ENCODE assay signal across 8 cellular contexts in the genomic region with DNA sequence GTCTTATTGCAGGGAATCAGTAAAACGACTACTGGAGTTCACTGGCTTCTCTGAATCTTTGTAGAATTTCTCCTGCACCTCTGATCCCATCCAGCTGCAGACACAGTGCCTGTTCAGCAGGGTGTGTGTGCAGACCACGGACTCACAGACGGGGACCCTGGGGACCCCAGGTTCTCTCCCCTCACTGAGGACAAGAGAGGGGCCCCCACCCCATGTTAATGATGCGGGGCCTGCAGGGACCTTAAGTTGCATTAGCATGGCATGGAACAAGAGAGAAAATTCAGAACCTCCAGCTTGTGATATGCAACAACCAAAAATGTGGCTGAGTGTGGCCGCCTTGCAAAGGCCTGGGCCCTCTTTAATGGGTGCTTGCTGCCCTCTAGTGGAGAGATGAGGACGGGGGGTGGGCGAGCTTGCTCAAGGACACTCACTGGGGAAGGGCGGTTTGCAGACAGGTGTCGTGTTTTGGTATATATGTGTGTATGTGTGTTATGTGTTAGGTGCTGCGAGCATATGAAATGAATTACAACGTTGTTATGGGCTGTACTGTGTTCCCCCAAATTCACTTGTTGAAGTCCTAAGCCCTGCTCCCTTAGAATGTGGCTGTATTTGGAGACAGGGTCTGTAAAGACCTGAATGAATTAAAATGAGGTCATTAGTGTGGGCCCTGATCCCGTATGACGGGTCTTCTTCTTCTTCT.
DNase-seq lines count a peak whose midpoint lies in the region; ATAC-seq and TF ChIP-seq lines count a peak whose summit lies in the region.

No MANE protein-coding gene starts in this region.

- H3K27ac ChIP-seq in KMS-11 (no peak overlapping the region), foreskin keratinocyte (no peak overlapping the region), testis (no peak overlapping the region)

- H2AFZ ChIP-seq in KMS-11 (ENCODE audit: low read depth), result no peak overlapping the region

- TF ChIP-seq CTCF in KMS-11 (conservative IDR thresholded peaks at IDR 0.05; ENCODE audit: low read depth, low read length), result peak; percentile 89
- TF ChIP-seq CTCF in foreskin keratinocyte (conservative IDR thresholded peaks at IDR 0.05), result peak; percentile 94
- TF ChIP-seq CTCF in omental fat pad (IDR thresholded peaks at IDR 0.05), result peak in 1 of 3 donors; percentile 44
- peak; percentile 63 to 81 (median 64) for TF ChIP-seq CTCF in testis (IDR thresholded peaks at IDR 0.05)

- WGBS in testis, 2 donors, result 23 to 34% methylated on average over 11 to 13 of the region's 13 CpGs

- no peaks in the 10 kb centered on the region for H3K79me2 ChIP-seq in KMS-11 (ENCODE audit: insufficient read depth, low read depth)

- H3K36me3 ChIP-seq in KMS-11 (ENCODE audit: insufficient read depth), result no peaks in the 10 kb centered on the region
- no peaks in the 10 kb centered on the region for H3K36me3 ChIP-seq in testis (ENCODE audit: low read depth, missing control alignments)

- no peak for TF ChIP-seq POLR2A in testis (IDR thresholded peaks at IDR 0.05)

- peak; percentile 6 for DNase-seq in DMS53 treated with DMSO at 0.1 percent for 48 hours (lab: John Stamatoyannopoulos, UW; ENCODE audit: unreplicated experiment)
- DNase-seq in RPMI8226, result peak; percentile 61
- peak; percentile 70 for DNase-seq in activated T-helper 2 cell treated with anti-CD3 and anti-CD28 coated beads, Interferon-gamma antibody, Interleukin-2, Interleukin-4, amounts not matched to agents 10 μg/mL and 5 μg/mL and 100 μg/mL, durations not matched to agents 14 hours and 24 hours and 36 hours (ENCODE audit: low spot score)
- DNase-seq in foreskin keratinocyte, result peak in 1 of 2 donors; percentile 33
- peak; percentile 60 for DNase-seq in omental fat pad (ENCODE audit: low spot score)
- peak; percentile 87 for DNase-seq in testis

- no peaks in the 10 kb centered on the region for H3K27me3 ChIP-seq in KMS-11 (ENCODE audit: insufficient read depth, low read depth)
- H3K27me3 ChIP-seq in foreskin keratinocyte, result no peaks in the 10 kb centered on the region
- H3K27me3 ChIP-seq in testis, result no peaks in the 10 kb centered on the region

- no peaks in the 10 kb centered on the region for H3K9me3 ChIP-seq in testis

- H4K20me1 ChIP-seq in KMS-11 (ENCODE audit: insufficient read depth), result no peaks in the 10 kb centered on the region

- ATAC-seq in foreskin keratinocyte (peak; percentile 55), omental fat pad (ENCODE audit: low FRiP score) (no peak), HG03457 (IDR thresholded peaks at IDR 0.05; ENCODE audit: unreplicated experiment) (no peak)

- peaks cover 2% of the 10 kb centered on the region for H3K4me1 Mint-ChIP-seq in activated T-helper 2 cell treated with anti-CD3 and anti-CD28 coated beads, Interferon-gamma antibody, Interleukin-2, Interleukin-4, amounts not matched to agents 10 μg/mL and 5 μg/mL and 100 μg/mL, durations not matched to agents 14 hours and 24 hours and 36 hours (ENCODE audit: low read depth)

- H3K9me3 Mint-ChIP-seq in activated T-helper 2 cell treated with anti-CD3 and anti-CD28 coated beads, Interferon-gamma antibody, Interleukin-2, Interleukin-4, amounts not matched to agents 10 μg/mL and 5 μg/mL and 100 μg/mL, durations not matched to agents 14 hours and 24 hours and 36 hours, result no peaks in the 10 kb centered on the region

- H3K36me3 Mint-ChIP-seq in activated T-helper 2 cell treated with anti-CD3 and anti-CD28 coated beads, Interferon-gamma antibody, Interleukin-2, Interleukin-4, amounts not matched to agents 10 μg/mL and 5 μg/mL and 100 μg/mL, durations not matched to agents 14 hours and 24 hours and 36 hours (ENCODE audit: low read depth), result no peaks in the 10 kb centered on the region

- intact Hi-C loops in activated T-helper 2 cell treated with anti-CD3 and anti-CD28 coated beads, Interferon-gamma antibody, Interleukin-2, Interleukin-4, amounts not matched to agents 10 μg/mL and 5 μg/mL and 100 μg/mL, durations not matched to agents 14 hours and 24 hours and 36 hours (cut with micrococcal nuclease), result loop anchor here (1.0 to 10.0 kb wide), 4 partner anchors 105 to 486 kb away; a partner anchor contains a TSS
- intact Hi-C loops in testis (cut with DNase I; ENCODE audit: low total_unique reads), result loop anchor here (10.0 kb wide), 1 partner anchor 495 kb away; a partner anchor contains a TSS

- no peak overlapping the region for H3K4me3 ChIP-seq in KMS-11 (IDR thresholded peaks at IDR 0.05; ENCODE audit: insufficient read depth, low read depth, low read length)
- no peak overlapping the region for H3K4me3 ChIP-seq in testis

- H3K4me3 Mint-ChIP-seq in activated T-helper 2 cell treated with anti-CD3 and anti-CD28 coated beads, Interferon-gamma antibody, Interleukin-2, Interleukin-4, amounts not matched to agents 10 μg/mL and 5 μg/mL and 100 μg/mL, durations not matched to agents 14 hours and 24 hours and 36 hours (ENCODE audit: low read depth), result no peak overlapping the region

- H3K9ac ChIP-seq in KMS-11, result no peak overlapping the region

- H3K4me1 ChIP-seq in KMS-11 (ENCODE audit: low read depth, poor library complexity, severe bottlenecking) (no peaks in the 10 kb centered on the region), foreskin keratinocyte (peaks cover 8% of the 10 kb centered on the region), testis (no peaks in the 10 kb centered on the region)

- no peak overlapping the region for H3K27ac Mint-ChIP-seq in activated T-helper 2 cell treated with anti-CD3 and anti-CD28 coated beads, Interferon-gamma antibody, Interleukin-2, Interleukin-4, amounts not matched to agents 10 μg/mL and 5 μg/mL and 100 μg/mL, durations not matched to agents 14 hours and 24 hours and 36 hours

- no peak overlapping the region for H3K4me2 ChIP-seq in KMS-11

- peaks cover 5% of the 10 kb centered on the region for H3K27me3 Mint-ChIP-seq in activated T-helper 2 cell treated with anti-CD3 and anti-CD28 coated beads, Interferon-gamma antibody, Interleukin-2, Interleukin-4, amounts not matched to agents 10 μg/mL and 5 μg/mL and 100 μg/mL, durations not matched to agents 14 hours and 24 hours and 36 hours (ENCODE audit: low read depth)
